ENCODE assay signal across 13 cellular contexts in genomic region chr11:88327462-88328143, GRCh38. TPM values are rescaled to one million over a fixed set of nuclear protein-coding genes. Genes with fewer than 3 reads are reported as not detected.
DNase-seq lines count a peak whose midpoint lies in the region; ATAC-seq and TF ChIP-seq lines count a peak whose summit lies in the region.
"Had no signal": no experiment of that assay in that cellular context is flagged by ENCODE, and none has a peak within 500 bp of the region (broad histone marks: within the 10 kb centered on the region; RNA-seq: fewer than 3 reads in every experiment).

No MANE protein-coding gene starts in this region.

- TF ChIP-seq CTCF in GM12865 (IDR thresholded peaks at IDR 0.05; ENCODE audit: insufficient read depth, low read depth, low read length, missing control alignments) (no peak), glutamatergic neuron (IDR thresholded peaks at IDR 0.05; ENCODE audit: partially characterized antibody, unreplicated experiment) (no peak)

- H3K36me3 Mint-ChIP-seq in central memory CD8-positive, alpha-beta T cell (ENCODE audit: insufficient read depth) = peaks cover 74% of the 10 kb centered on the region
- H3K36me3 Mint-ChIP-seq in glutamatergic neuron (ENCODE audit: unreplicated experiment) = no peaks in the 10 kb centered on the region

- peak; percentile 32 for ATAC-seq in GM21390 (IDR thresholded peaks at IDR 0.05; ENCODE audit: unreplicated experiment)
- peak; percentile 36 for ATAC-seq in HG03159 (IDR thresholded peaks at IDR 0.05; ENCODE audit: unreplicated experiment)
- no peak for ATAC-seq in central memory CD8-positive, alpha-beta T cell (replicated peaks; ENCODE audit: extremely low read depth, poor library complexity, severe bottlenecking)
- ATAC-seq in HG03108 (IDR thresholded peaks at IDR 0.05; ENCODE audit: unreplicated experiment) = no peak

- H3K4me3 Mint-ChIP-seq in central memory CD8-positive, alpha-beta T cell = peak overlapping the region; percentile 40
- no peak overlapping the region for H3K4me3 Mint-ChIP-seq in glutamatergic neuron (ENCODE audit: unreplicated experiment)

- H3K27ac Mint-ChIP-seq in central memory CD8-positive, alpha-beta T cell (ENCODE audit: low read depth) = peak overlapping the region; percentile 12
- H3K27ac Mint-ChIP-seq in glutamatergic neuron (ENCODE audit: unreplicated experiment) = no peak overlapping the region

- peak; percentile 47 for DNase-seq in GM12865 (ENCODE audit: low read depth)
- DNase-seq in central memory CD8-positive, alpha-beta T cell (ENCODE audit: low spot score in 2 of 2) = no peak
- no peak for DNase-seq in cortex of kidney (lab: John Stamatoyannopoulos, UW)
- no peak for DNase-seq in AG08395 (ENCODE audit: low spot score)
- DNase-seq in glutamatergic neuron = no peak
- DNase-seq: adrenal gland, H9, hippocampal formation, T-helper 1 cell had no signal

- H3K4me1 Mint-ChIP-seq in central memory CD8-positive, alpha-beta T cell = peaks cover 82% of the 10 kb centered on the region
- peaks cover 4% of the 10 kb centered on the region for H3K4me1 Mint-ChIP-seq in glutamatergic neuron (ENCODE audit: low read depth, unreplicated experiment)

- H3K9me3 Mint-ChIP-seq in central memory CD8-positive, alpha-beta T cell = no peaks in the 10 kb centered on the region
- H3K9me3 Mint-ChIP-seq in glutamatergic neuron (ENCODE audit: unreplicated experiment) = no peaks in the 10 kb centered on the region
- H3K9me3 Mint-ChIP-seq: H9 had no signal

- H3K27me3 Mint-ChIP-seq in central memory CD8-positive, alpha-beta T cell = no peaks in the 10 kb centered on the region
- H3K27me3 Mint-ChIP-seq in glutamatergic neuron (ENCODE audit: unreplicated experiment) = no peaks in the 10 kb centered on the region

- peak overlapping the region; percentile 9; the same call in 1 of the 2 replicates for H3K4me3 ChIP-seq in GM12865 (ENCODE audit: low read depth, low read length)
- H3K4me3 ChIP-seq: adrenal gland, thoracic aorta had no signal

RNA-seq across cellular contexts. Expression of gene CTSC, which starts 9.9 kb away (rescaled TPM):
- total RNA-seq in glutamatergic neuron (ENCODE audit: unreplicated experiment) = 27.4 TPM

Comparison
In these comparisons a context has a peak if more than half of its experiments do, and no peak if none do; other contexts are left out.
1. ATAC-seq: peak in GM21390 (single experiment) and HG03159 (single experiment); none in central memory CD8-positive, alpha-beta T cell (single experiment) and HG03108 (single experiment).